ENCODE assay signal across 9 cellular contexts in genomic region chr5:66145737-66146136, GRCh38. TPM values are rescaled to one million over a fixed set of nuclear protein-coding genes. Genes with fewer than 3 reads are reported as not detected.
DNase-seq lines count a peak whose midpoint lies in the region; ATAC-seq and TF ChIP-seq lines count a peak whose summit lies in the region.
"Had no signal": no experiment of that assay in that cellular context is flagged by ENCODE, and none has a peak within 500 bp of the region (broad histone marks: within the 10 kb centered on the region; RNA-seq: fewer than 3 reads in every experiment).

No MANE protein-coding gene starts in this region.

- TF ChIP-seq POLR2A in prostate gland (IDR thresholded peaks at IDR 0.05) = no peak

- H3K9me3 ChIP-seq in prostate gland = no peaks in the 10 kb centered on the region

- DNase-seq in GM06990 (ENCODE audit: extremely low read depth, insufficient read length) (no peak), RKO (ENCODE audit: low spot score) (peak; percentile 28), epithelial cell of prostate (ENCODE audit: low read depth, low spot score) (no peak), prostate gland (ENCODE audit: low spot score) (no peak), germinal center (ENCODE audit: low spot score) (no peak)
- no peak for DNase-seq in stimulated activated naive CD4-positive, alpha-beta T cell treated with Interleukin-2 at 50 U/mL for 16 hours (lab: John Stamatoyannopoulos, UW)
- no peak for DNase-seq in activated CD8-positive, alpha-beta memory T cell treated with anti-CD3 and anti-CD28 coated beads, Interleukin-2, amount 50 U/mL, for 4 hours
- DNase-seq: anterior cingulate cortex had no signal

- no peak for ATAC-seq in HG02970 (IDR thresholded peaks at IDR 0.05; ENCODE audit: low FRiP score, unreplicated experiment)

- intact Hi-C loops in prostate gland (cut with DNase I) = loop anchor here (10.0 kb wide), 1 partner anchor 521 kb away; the partner anchor contains the start of genes SHLD3, TRAPPC13 and TRIM23

- 30% methylated on average over 8 of the region's 8 CpGs for WGBS in prostate gland

- H3K27me3 ChIP-seq in GM06990 (replicated peaks; ENCODE audit: control insufficient read depth, insufficient read depth, low read length) = no peaks in the 10 kb centered on the region
- no peaks in the 10 kb centered on the region for H3K27me3 ChIP-seq in prostate gland (replicated peaks; ENCODE audit: insufficient read depth)

- TF ChIP-seq CTCF in GM06990 (IDR thresholded peaks at IDR 0.05; ENCODE audit: insufficient read depth, low read length, poor library complexity, severe bottlenecking) (no peak), prostate gland (IDR thresholded peaks at IDR 0.05) (no peak)

- H3K4me3 ChIP-seq in GM06990 (replicated peaks; ENCODE audit: low read depth, low read length) (peak overlapping the region; percentile 94), prostate gland (peak overlapping the region; percentile 82 to 92)

- H3K4me1 ChIP-seq in prostate gland (replicated peaks) = no peaks in the 10 kb centered on the region

- H3K27ac ChIP-seq in epithelial cell of prostate = peak overlapping the region; percentile 96
- H3K27ac ChIP-seq in prostate gland = peak overlapping the region; percentile 99

- no peaks in the 10 kb centered on the region for H3K36me3 ChIP-seq in GM06990 (ENCODE audit: control insufficient read depth, insufficient read depth, low read length)
- no peaks in the 10 kb centered on the region for H3K36me3 ChIP-seq in prostate gland

RNA-seq across cellular contexts. Expression of gene SREK1, which starts 1.6 kb away (rescaled TPM):
- 10 to 100 TPM; 65.2 to 67.5 TPM for total RNA-seq in prostate gland
